Comparison of ENCODE assay signal across 1 cellular context in the genomic region with DNA sequence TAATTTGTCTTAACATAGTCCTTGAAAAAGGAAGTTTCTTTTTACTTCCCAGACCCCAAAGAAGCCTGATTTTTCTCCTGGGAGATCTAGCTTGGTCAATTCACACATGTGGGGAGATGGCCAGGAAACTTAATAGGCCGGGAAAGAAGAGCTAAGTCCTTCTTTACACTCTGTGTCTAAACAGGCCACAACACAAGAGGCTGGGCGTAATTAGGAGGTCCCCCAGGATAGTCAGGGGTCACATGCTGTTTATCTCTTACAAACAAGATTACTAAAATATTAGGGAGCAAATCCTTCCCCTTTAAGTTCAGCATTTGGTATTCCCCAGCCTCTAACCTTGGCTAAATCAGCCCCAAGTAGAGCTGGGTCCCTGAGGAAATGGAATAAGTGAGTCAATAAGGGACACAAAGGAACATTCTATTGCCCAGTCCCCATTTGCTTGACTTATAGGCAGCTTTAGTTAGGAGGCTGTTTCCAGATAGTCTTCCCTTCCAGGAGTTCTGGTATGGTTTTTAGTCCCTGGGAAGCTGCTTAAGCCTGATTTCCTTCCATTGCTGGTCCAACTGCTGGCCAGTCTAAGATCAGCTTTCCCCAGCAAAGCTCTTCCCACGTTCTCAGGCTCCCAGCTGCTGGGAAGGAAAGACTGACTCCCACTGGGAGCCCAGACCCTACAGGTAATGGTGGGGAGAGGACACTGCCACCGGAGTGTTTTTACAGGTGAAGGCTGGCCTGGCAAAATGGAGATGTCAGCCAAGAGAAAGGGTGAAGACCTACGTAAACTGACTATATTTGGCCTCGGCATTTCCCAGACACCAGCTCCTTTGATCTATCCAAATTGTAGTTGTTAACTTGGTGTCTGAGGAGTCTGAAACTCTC.
TF ChIP-seq lines count a peak whose summit lies in the region.

No MANE protein-coding gene starts in this region.

TF ChIP-seq in K562, 482 proteins besides CTCF, POLR2A, EP300 and RAD21:
- TF ChIP-seq ZNF175 (CRISPR knock-in tag; IDR thresholded peaks at IDR 0.05; ENCODE audit: low read depth) = no peak
- TF ChIP-seq, protein P1, sequence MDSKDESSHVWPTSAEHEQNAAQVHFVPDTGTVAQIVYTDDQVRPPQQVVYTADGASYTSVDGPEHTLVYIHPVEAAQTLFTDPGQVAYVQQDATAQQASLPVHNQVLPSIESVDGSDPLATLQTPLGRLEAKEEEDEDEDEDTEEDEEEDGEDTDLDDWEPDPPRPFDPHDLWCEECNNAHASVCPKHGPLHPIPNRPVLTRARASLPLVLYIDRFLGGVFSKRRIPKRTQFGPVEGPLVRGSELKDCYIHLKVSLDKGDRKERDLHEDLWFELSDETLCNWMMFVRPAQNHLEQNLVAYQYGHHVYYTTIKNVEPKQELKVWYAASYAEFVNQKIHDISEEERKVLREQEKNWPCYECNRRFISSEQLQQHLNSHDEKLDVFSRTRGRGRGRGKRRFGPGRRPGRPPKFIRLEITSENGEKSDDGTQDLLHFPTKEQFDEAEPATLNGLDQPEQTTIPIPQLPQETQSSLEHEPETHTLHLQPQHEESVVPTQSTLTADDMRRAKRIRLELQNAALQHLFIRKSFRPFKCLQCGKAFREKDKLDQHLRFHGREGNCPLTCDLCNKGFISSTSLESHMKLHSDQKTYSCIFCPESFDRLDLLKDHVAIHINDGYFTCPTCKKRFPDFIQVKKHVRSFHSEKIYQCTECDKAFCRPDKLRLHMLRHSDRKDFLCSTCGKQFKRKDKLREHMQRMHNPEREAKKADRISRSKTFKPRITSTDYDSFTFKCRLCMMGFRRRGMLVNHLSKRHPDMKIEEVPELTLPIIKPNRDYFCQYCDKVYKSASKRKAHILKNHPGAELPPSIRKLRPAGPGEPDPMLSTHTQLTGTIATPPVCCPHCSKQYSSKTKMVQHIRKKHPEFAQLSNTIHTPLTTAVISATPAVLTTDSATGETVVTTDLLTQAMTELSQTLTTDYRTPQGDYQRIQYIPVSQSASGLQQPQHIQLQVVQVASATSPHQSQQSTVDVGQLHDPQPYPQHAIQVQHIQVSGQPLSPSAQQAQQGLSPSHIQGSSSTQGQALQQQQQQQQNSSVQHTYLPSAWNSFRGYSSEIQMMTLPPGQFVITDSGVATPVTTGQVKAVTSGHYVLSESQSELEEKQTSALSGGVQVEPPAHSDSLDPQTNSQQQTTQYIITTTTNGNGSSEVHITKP (IDR thresholded peaks at IDR 0.05; ENCODE audit: partially characterized antibody) = peak; percentile 90
